Comparison of ENCODE assay signal across 8 cellular contexts in genomic region chr4:142846105-142846728, GRCh38. TPM values are rescaled to one million over a fixed set of nuclear protein-coding genes. Genes with fewer than 3 reads are reported as not detected.
DNase-seq lines count a peak whose midpoint lies in the region; ATAC-seq and TF ChIP-seq lines count a peak whose summit lies in the region.

Gene INPP4B (minus strand): TSS chr4:142846301.

- intact Hi-C loops in Caco-2 (cut with micrococcal nuclease; ENCODE audit: unreplicated experiment) (loop anchor here (2.0 to 10.0 kb wide), 3 partner anchors 239 to 985 kb away; no protein-coding TSS in a partner anchor), ascending aorta (cut with DNase I) (loop anchor here (2.0 to 10.0 kb wide), 3 partner anchors 27 to 1201 kb away; no protein-coding TSS in a partner anchor), right cardiac atrium (cut with DNase I) (loop anchor here in 2 of 4 donors (10.0 kb wide), 2 partner anchors 491 to 721 kb away; no protein-coding TSS in a partner anchor)
- intact Hi-C loops in T-helper 1 cell treated with Interleukin-12 subunit alpha and Interleukin-12 subunit beta and Interleukin-4 antibody, amounts not matched to agents 30 ng/mL and 1 ng/mL, for 36 hours (cut with micrococcal nuclease) = loop anchor here (1.0 to 10.0 kb wide), 12 partner anchors 125 to 1687 kb away; partner anchors contain the start of genes GAB1, IL15, SMARCA5 and ZNF330

- H3K27me3 ChIP-seq in Caco-2 (replicated peaks; ENCODE audit: control insufficient read depth, insufficient read depth, low read length) = 0 out of 2 replicates have a peak, but pooled peaks cover 1% of the 10 kb centered on the region
- no peaks in the 10 kb centered on the region for H3K27me3 ChIP-seq in ascending aorta
- no peaks in the 10 kb centered on the region for H3K27me3 ChIP-seq in right cardiac atrium (ENCODE audit: control insufficient read depth, insufficient read depth)

- H3K27ac Mint-ChIP-seq in Caco-2 (ENCODE audit: unreplicated experiment) = no peak within 1 kb of the TSS
- peak within 1 kb of the TSS; percentile 29 for H3K27ac Mint-ChIP-seq in progenitor cell of endocrine pancreas

- no peaks in the 10 kb centered on the region for H3K36me3 Mint-ChIP-seq in Caco-2 (ENCODE audit: insufficient read depth, unreplicated experiment)
- no peaks in the 10 kb centered on the region for H3K36me3 Mint-ChIP-seq in progenitor cell of endocrine pancreas (ENCODE audit: insufficient read depth)

- H3K27ac ChIP-seq in ascending aorta (peak within 1 kb of the TSS; percentile 79 to 84), right cardiac atrium (ENCODE audit: low read length) (peak within 1 kb of the TSS; percentile 22)

- POLR2A ChIA-PET in Caco-2 (lab: Charles Lee) = no interaction called here

- H3K4me1 Mint-ChIP-seq in Caco-2 (ENCODE audit: low read depth, unreplicated experiment) (no peaks in the 10 kb centered on the region), progenitor cell of endocrine pancreas (ENCODE audit: low read depth) (peaks cover 3% of the 10 kb centered on the region)

- under 1% methylated on average over 56 of the region's 56 CpGs for WGBS in right cardiac atrium

- H3K9me3 ChIP-seq in Caco-2 = no peaks in the 10 kb centered on the region
- no peaks in the 10 kb centered on the region for H3K9me3 ChIP-seq in ascending aorta
- H3K9me3 ChIP-seq in right cardiac atrium (ENCODE audit: control insufficient read depth, low read length) = no peaks in the 10 kb centered on the region

- peak; percentile 55 for ATAC-seq in HG02973 (IDR thresholded peaks at IDR 0.05; ENCODE audit: unreplicated experiment)
- ATAC-seq in right cardiac atrium = peak; percentile 84 to 92

- H3K4me1 ChIP-seq in Caco-2 = peaks cover 4% of the 10 kb centered on the region; the same call in 1 of the 2 replicates
- H3K4me1 ChIP-seq in ascending aorta = peaks cover 0 to 5% of the 10 kb centered on the region in 2 donors
- H3K4me1 ChIP-seq in right cardiac atrium (ENCODE audit: control insufficient read depth, insufficient read depth, low read length) = no peaks in the 10 kb centered on the region

- H3K27me3 Mint-ChIP-seq in Caco-2 (ENCODE audit: insufficient read depth, unreplicated experiment) (peaks cover 24% of the 10 kb centered on the region), progenitor cell of endocrine pancreas (peaks cover 64% of the 10 kb centered on the region)

- H3K4me3 Mint-ChIP-seq in Caco-2 (ENCODE audit: unreplicated experiment) = peak within 1 kb of the TSS; percentile 74
- H3K4me3 Mint-ChIP-seq in progenitor cell of endocrine pancreas (ENCODE audit: low read depth) = peak within 1 kb of the TSS; percentile 82

- H3K4me3 ChIP-seq in Caco-2 (ENCODE audit: low read depth, low read length) (peak within 1 kb of the TSS; percentile 31), ascending aorta (peak within 1 kb of the TSS; percentile 77 to 78), right cardiac atrium (ENCODE audit: low read length) (peak within 1 kb of the TSS; percentile 72)

- no peaks in the 10 kb centered on the region for H3K9me3 Mint-ChIP-seq in Caco-2 (ENCODE audit: unreplicated experiment)
- no peaks in the 10 kb centered on the region for H3K9me3 Mint-ChIP-seq in progenitor cell of endocrine pancreas (ENCODE audit: low read depth)

- BruUV-seq in Caco-2 (replicated peaks; lab: Mats Ljungman, UMichigan) = no TSS peak

- CTCF ChIA-PET in Caco-2 (lab: Charles Lee) = interaction anchor here (0.6 kb wide), 1 partner anchor 716 kb away, joined by 3 read pairs; no protein-coding TSS in a partner anchor

- H3K36me3 ChIP-seq in Caco-2 (ENCODE audit: control insufficient read depth, insufficient read depth, low read length) (no peaks in the 10 kb centered on the region), ascending aorta (no peaks in the 10 kb centered on the region)

- DNase-seq in Caco-2 (peak in 1 of 2 experiments; percentile 26), ascending aorta (ENCODE audit: low spot score in 2 of 2) (peak in 1 of 2 donors; percentile 69), right cardiac atrium (peak; percentile 28 to 69 (median 66)), progenitor cell of endocrine pancreas (ENCODE audit: low spot score, unreplicated experiment) (peak; percentile 31), NCI-H1436 (lab: John Stamatoyannopoulos, UW) (no peak), MV-4-11 (lab: John Stamatoyannopoulos, UW) (no peak)

- TF ChIP-seq CTCF in Caco-2 (IDR thresholded peaks at IDR 0.05; ENCODE audit: insufficient read depth in 1 of 2, low read depth in 1 of 2, low read length in 1 of 2, severe bottlenecking in 1 of 2, unreplicated experiment in 1 of 2) (no peak), ascending aorta (IDR thresholded peaks at IDR 0.05) (no peak), progenitor cell of endocrine pancreas (IDR thresholded peaks at IDR 0.05; ENCODE audit: unreplicated experiment) (no peak)

RNA-seq across cellular contexts. Expression of gene INPP4B, which starts in this region (rescaled TPM):
- total RNA-seq in Caco-2 (2022) (10.3 and 14.9 TPM in 2 replicates), ascending aorta (32.7 TPM), right cardiac atrium (10 to 100 TPM in 1 of 4 donors, 1 to 10 TPM in 3; 5.4 to 13.2 (median 7.8) TPM), progenitor cell of endocrine pancreas (2.6 and 3.4 TPM in 2 replicates)
- total RNA-seq in T-helper 1 cell treated with Interleukin-12 subunit alpha and Interleukin-12 subunit beta and Interleukin-4 antibody, amounts not matched to agents 30 ng/mL and 1 ng/mL, for 36 hours = 23.7 and 27.0 TPM in 2 replicates
- 2.9 TPM for polyA plus RNA-seq in right cardiac atrium

Comparison
In these comparisons a context has a peak if more than half of its experiments do, and no peak if none do; other contexts are left out.
1. DNase-seq: peak in right cardiac atrium (3 of 3) and progenitor cell of endocrine pancreas (single experiment); none in NCI-H1436 (single experiment) and MV-4-11 (single experiment).
2. Peak in every context shown above with its lines, with median percentiles within 50 percentile points of each other: H3K4me3 ChIP-seq.